Comparison of ENCODE assay signal across 16 cellular contexts in genomic region chr2:130354135-130354420, GRCh38. TPM values are rescaled to one million over a fixed set of nuclear protein-coding genes. Genes with fewer than 3 reads are reported as not detected.
DNase-seq lines count a peak whose midpoint lies in the region; ATAC-seq and TF ChIP-seq lines count a peak whose summit lies in the region.
"Had no signal": no experiment of that assay in that cellular context is flagged by ENCODE, and none has a peak within 500 bp of the region (broad histone marks: within the 10 kb centered on the region; RNA-seq: fewer than 3 reads in every experiment).

No MANE protein-coding gene starts in this region.

- 44 to 68% (median 56%) methylated on average over 1 of the region's 1 CpG for WGBS in adipose tissue, 3 donors

- TF ChIP-seq CTCF in nephron progenitor cell (IDR thresholded peaks at IDR 0.05) = no peak

- peak; percentile 10 for DNase-seq in activated CD4-positive, alpha-beta memory T cell treated with anti-CD3 and anti-CD28 coated beads, Interleukin-2, amount 10 ng/mL, durations not matched to agents 7 days and 5 days
- DNase-seq in activated CD4-positive, alpha-beta memory T cell treated with anti-CD3 and anti-CD28 coated beads for 36 hours = no peak
- peak; percentile 31 for DNase-seq in EH (ENCODE audit: low read depth)
- no peak for DNase-seq in nephron progenitor cell
- no peak for DNase-seq in central memory CD4-positive, alpha-beta T cell
- DNase-seq in NCI-H2107 (lab: John Stamatoyannopoulos, UW) = no peak
- DNase-seq: activated naive CD8-positive, alpha-beta T cell treated with anti-CD3 and anti-CD28 coated beads, Interleukin-2, amount 10 ng/mL, durations not matched to agents 7 days and 5 days; caudate nucleus; left lung; NCI-H1092 treated with DMSO at 0.1 percent for 48 hours; NCI-H2227 treated with DMSO at 0.1 percent for 48 hours; SIG-M5; stimulated activated CD4-positive, alpha-beta T cell treated with anti-CD3 and anti-CD28 coated beads, Interleukin-2, amount 100 ng/mL, for 24 hours; substantia nigra had no signal

- H3K9me3 Mint-ChIP-seq in activated CD4-positive, alpha-beta memory T cell treated with anti-CD3 and anti-CD28 coated beads, Interleukin-2, amount 10 ng/mL, durations not matched to agents 7 days and 5 days = no peaks in the 10 kb centered on the region
- no peaks in the 10 kb centered on the region for H3K9me3 Mint-ChIP-seq in activated CD4-positive, alpha-beta memory T cell treated with anti-CD3 and anti-CD28 coated beads for 36 hours
- H3K9me3 Mint-ChIP-seq in nephron progenitor cell = no peaks in the 10 kb centered on the region
- H3K9me3 Mint-ChIP-seq: activated naive CD8-positive, alpha-beta T cell treated with anti-CD3 and anti-CD28 coated beads, Interleukin-2, amount 10 ng/mL, durations not matched to agents 7 days and 5 days had no signal

- H3K4me1 Mint-ChIP-seq in activated CD4-positive, alpha-beta memory T cell treated with anti-CD3 and anti-CD28 coated beads, Interleukin-2, amount 10 ng/mL, durations not matched to agents 7 days and 5 days = peaks cover 14% of the 10 kb centered on the region
- H3K4me1 Mint-ChIP-seq in activated CD4-positive, alpha-beta memory T cell treated with anti-CD3 and anti-CD28 coated beads for 36 hours (ENCODE audit: low read depth) = peaks cover 14% of the 10 kb centered on the region
- peaks cover 36% of the 10 kb centered on the region for H3K4me1 Mint-ChIP-seq in nephron progenitor cell

- H3K27ac ChIP-seq in adipose tissue (ENCODE audit: low read depth, low read length) = peak overlapping the region; percentile 6

- POLR2A ChIA-PET in activated CD4-positive, alpha-beta memory T cell treated with anti-CD3 and anti-CD28 coated beads, Interleukin-2, amount 10 ng/mL, durations not matched to agents 7 days and 5 days (lab: Charles Lee) = interaction anchor here (1.5 to 5.7 kb wide), 4 partner anchors 12 to 23 kb away, joined by 4 to 52 read pairs (median 12); partner anchors contain the start of gene IMP4
- POLR2A ChIA-PET in activated CD4-positive, alpha-beta memory T cell treated with anti-CD3 and anti-CD28 coated beads for 36 hours (lab: Charles Lee) = interaction anchor here (0.6 to 2.0 kb wide), 2 partner anchors 12 to 16 kb away, joined by 3 to 7 read pairs; partner anchors contain the start of gene IMP4

- no peak overlapping the region for H3K27ac Mint-ChIP-seq in activated CD4-positive, alpha-beta memory T cell treated with anti-CD3 and anti-CD28 coated beads, Interleukin-2, amount 10 ng/mL, durations not matched to agents 7 days and 5 days
- H3K27ac Mint-ChIP-seq in activated CD4-positive, alpha-beta memory T cell treated with anti-CD3 and anti-CD28 coated beads for 36 hours = no peak overlapping the region
- no peak overlapping the region for H3K27ac Mint-ChIP-seq in nephron progenitor cell
- H3K27ac Mint-ChIP-seq: activated naive CD8-positive, alpha-beta T cell treated with anti-CD3 and anti-CD28 coated beads, Interleukin-2, amount 10 ng/mL, durations not matched to agents 7 days and 5 days had no signal

- H3K36me3 Mint-ChIP-seq in activated CD4-positive, alpha-beta memory T cell treated with anti-CD3 and anti-CD28 coated beads, Interleukin-2, amount 10 ng/mL, durations not matched to agents 7 days and 5 days (ENCODE audit: low read depth) = no peaks in the 10 kb centered on the region
- H3K36me3 Mint-ChIP-seq in activated CD4-positive, alpha-beta memory T cell treated with anti-CD3 and anti-CD28 coated beads for 36 hours = peaks cover 8% of the 10 kb centered on the region
- peaks cover 9% of the 10 kb centered on the region for H3K36me3 Mint-ChIP-seq in nephron progenitor cell (ENCODE audit: low read depth)
- H3K36me3 Mint-ChIP-seq: activated naive CD8-positive, alpha-beta T cell treated with anti-CD3 and anti-CD28 coated beads, Interleukin-2, amount 10 ng/mL, durations not matched to agents 7 days and 5 days had no signal

- no peaks in the 10 kb centered on the region for H3K27me3 Mint-ChIP-seq in activated CD4-positive, alpha-beta memory T cell treated with anti-CD3 and anti-CD28 coated beads, Interleukin-2, amount 10 ng/mL, durations not matched to agents 7 days and 5 days
- no peaks in the 10 kb centered on the region for H3K27me3 Mint-ChIP-seq in activated CD4-positive, alpha-beta memory T cell treated with anti-CD3 and anti-CD28 coated beads for 36 hours
- H3K27me3 Mint-ChIP-seq in nephron progenitor cell (ENCODE audit: low read depth, poor library complexity) = peaks cover 27% of the 10 kb centered on the region

- CTCF ChIA-PET in activated CD4-positive, alpha-beta memory T cell treated with anti-CD3 and anti-CD28 coated beads, Interleukin-2, amount 10 ng/mL, durations not matched to agents 7 days and 5 days (lab: Charles Lee) = no interaction called here
- CTCF ChIA-PET in activated CD4-positive, alpha-beta memory T cell treated with anti-CD3 and anti-CD28 coated beads for 36 hours (lab: Charles Lee) = interaction anchor here (0.9 to 1.3 kb wide), 2 partner anchors 12 to 21 kb away, joined by 3 read pairs; partner anchors contain the start of gene IMP4

- intact Hi-C loops in activated CD4-positive, alpha-beta memory T cell treated with anti-CD3 and anti-CD28 coated beads for 36 hours (cut with micrococcal nuclease) = no loop called here

- H3K4me3 Mint-ChIP-seq in activated CD4-positive, alpha-beta memory T cell treated with anti-CD3 and anti-CD28 coated beads, Interleukin-2, amount 10 ng/mL, durations not matched to agents 7 days and 5 days = peak overlapping the region; percentile 72
- no peak overlapping the region for H3K4me3 Mint-ChIP-seq in activated CD4-positive, alpha-beta memory T cell treated with anti-CD3 and anti-CD28 coated beads for 36 hours
- peak overlapping the region; percentile 81 for H3K4me3 Mint-ChIP-seq in nephron progenitor cell

- no peak for ATAC-seq in GM21381 (IDR thresholded peaks at IDR 0.05; ENCODE audit: unreplicated experiment)
- ATAC-seq: left lung had no signal

RNA-seq across cellular contexts. Expression of gene PTPN18, which starts 1.8 kb away (rescaled TPM):
- 10 to 100 TPM; 98.0 to 98.6 TPM for total RNA-seq in activated CD4-positive, alpha-beta memory T cell treated with anti-CD3 and anti-CD28 coated beads, Interleukin-2, amount 10 ng/mL, durations not matched to agents 7 days and 5 days
- 10 to 100 TPM; 42.1 to 44.9 TPM for total RNA-seq in activated CD4-positive, alpha-beta memory T cell treated with anti-CD3 and anti-CD28 coated beads for 36 hours
- 10 to 100 TPM; 32.9 to 50.2 (median 36.3) TPM for polyA plus RNA-seq in adipose tissue

RNA-seq across cellular contexts. Expression of gene IMP4, which starts 11.4 kb away (rescaled TPM):
- total RNA-seq in activated CD4-positive, alpha-beta memory T cell treated with anti-CD3 and anti-CD28 coated beads, Interleukin-2, amount 10 ng/mL, durations not matched to agents 7 days and 5 days = 10 to 100 TPM; 57.7 to 58.9 TPM
- 100 to 1,000 TPM; 125 to 128 TPM for total RNA-seq in activated CD4-positive, alpha-beta memory T cell treated with anti-CD3 and anti-CD28 coated beads for 36 hours
- 100 to 1,000 TPM in 2 of 3 donors, 10 to 100 TPM in 1; 56.0 to 151 (median 126) TPM for polyA plus RNA-seq in adipose tissue

Comparison
In these comparisons a context has a peak if more than half of its experiments do, and no peak if none do; other contexts are left out.
1. DNase-seq: peak in activated CD4-positive, alpha-beta memory T cell treated with anti-CD3 and anti-CD28 coated beads, Interleukin-2, amount 10 ng/mL, durations not matched to agents 7 days and 5 days (single experiment) and EH (single experiment); none in activated CD4-positive, alpha-beta memory T cell treated with anti-CD3 and anti-CD28 coated beads for 36 hours (single experiment), nephron progenitor cell (single experiment), central memory CD4-positive, alpha-beta T cell (single experiment) and NCI-H2107 (single experiment).